Comparison of ENCODE assay signal across 20 cellular contexts in the genomic region with DNA sequence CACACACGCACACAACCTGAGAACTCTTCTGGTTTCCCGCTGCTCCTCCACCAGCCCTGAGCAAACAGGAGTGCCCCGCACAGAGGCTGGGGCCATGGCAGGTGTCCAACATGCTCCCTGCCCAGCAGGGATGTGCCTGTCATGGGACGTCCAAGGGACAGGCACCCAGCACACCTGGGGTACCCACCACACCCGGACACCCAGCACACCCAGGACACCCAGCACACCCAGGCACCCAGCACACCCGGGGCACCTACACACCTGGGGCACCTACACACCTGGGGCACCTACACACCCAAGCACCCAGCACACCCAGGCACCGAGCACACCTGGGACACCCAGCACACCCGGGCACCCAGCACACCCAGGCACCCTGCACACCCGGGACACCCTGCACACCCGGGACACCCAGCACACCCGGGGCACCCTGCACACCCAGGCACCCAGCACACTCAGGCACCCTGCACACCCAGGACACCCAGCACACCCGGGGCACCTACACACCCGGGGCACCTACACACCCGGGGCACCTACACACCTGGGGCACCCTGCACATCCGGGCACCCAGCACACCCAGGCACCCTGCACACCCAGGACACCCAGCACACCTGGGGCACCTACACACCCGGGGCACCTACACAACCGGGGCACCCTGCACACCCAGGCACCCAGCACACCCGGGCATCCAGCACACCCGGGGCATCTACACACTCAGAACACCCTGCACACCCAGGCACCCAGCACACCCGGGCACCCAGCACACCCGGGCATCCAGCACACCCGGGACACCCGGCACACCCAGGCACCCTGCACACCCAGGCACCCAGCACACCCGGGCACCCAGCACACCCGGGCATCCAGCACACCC. TPM values are rescaled to one million over a fixed set of nuclear protein-coding genes. Genes with fewer than 3 reads are reported as not detected.
DNase-seq lines count a peak whose midpoint lies in the region; ATAC-seq and TF ChIP-seq lines count a peak whose summit lies in the region.
"Had no signal": no experiment of that assay in that cellular context is flagged by ENCODE, and none has a peak within 500 bp of the region (broad histone marks: within the 10 kb centered on the region; RNA-seq: fewer than 3 reads in every experiment).

No MANE protein-coding gene starts in this region.

- H3K9me3 Mint-ChIP-seq in type B pancreatic cell = no peaks in the 10 kb centered on the region
- H3K9me3 Mint-ChIP-seq: CD4-positive, alpha-beta T cell had no signal

- H3K27ac ChIP-seq in VCaP = peak overlapping the region; percentile 82
- H3K27ac ChIP-seq: KMS-11, Peyer's patch, SJSA1 had no signal

- H3K4me3 Mint-ChIP-seq in type B pancreatic cell = no peak overlapping the region
- H3K4me3 Mint-ChIP-seq: CD4-positive, alpha-beta T cell; GM23338 had no signal

- peak; percentile 59 for DNase-seq in activated effector memory CD4-positive, alpha-beta T cell treated with anti-CD3 and anti-CD28 coated beads, Interleukin-2, amount 50 U/mL, for 16 hours
- DNase-seq in activated effector memory CD4-positive, alpha-beta T cell treated with Interleukin-2 at 50 U/mL for 16 hours = no peak
- DNase-seq in mesenteric fat pad (ENCODE audit: low spot score) (peak; percentile 60), type B pancreatic cell (ENCODE audit: extremely low spot score, unreplicated experiment) (peak; percentile 49), C1 segment of cervical spinal cord (lab: John Stamatoyannopoulos, UW) (no peak)
- DNase-seq: BE2C; CD4-positive, alpha-beta T cell; NCI-H1436; NCI-H1930; NCI-H2171 treated with DMSO at 0.1 percent for 48 hours; NCI-H446; NCI-H526 treated with DMSO at 0.1 percent for 48 hours had no signal

- no peak for ATAC-seq in GM18858 (IDR thresholded peaks at IDR 0.05; ENCODE audit: unreplicated experiment)
- ATAC-seq: GM23338 had no signal

- TF ChIP-seq CTCF in VCaP (conservative IDR thresholded peaks at IDR 0.05) (no peak), type B pancreatic cell (conservative IDR thresholded peaks at IDR 0.05) (no peak)

- H3K27ac Mint-ChIP-seq in type B pancreatic cell = no peak overlapping the region
- H3K27ac Mint-ChIP-seq: CD4-positive, alpha-beta T cell; GM23338 had no signal

- peaks cover 16% of the 10 kb centered on the region for H3K4me1 Mint-ChIP-seq in type B pancreatic cell (ENCODE audit: unreplicated experiment)

- H3K27me3 Mint-ChIP-seq in type B pancreatic cell = peaks cover 3% of the 10 kb centered on the region
- H3K27me3 Mint-ChIP-seq: CD4-positive, alpha-beta T cell had no signal

- peaks cover 3% of the 10 kb centered on the region for H3K36me3 Mint-ChIP-seq in type B pancreatic cell

RNA-seq across cellular contexts. Expression of gene UBE2G2, which starts 37.9 kb away (rescaled TPM):
- total RNA-seq in mesenteric fat pad (123 TPM), type B pancreatic cell (ENCODE audit: low replicate concordance) (75.6 and 92.4 TPM in 2 replicates)

RNA-seq across cellular contexts. Expression of gene TSPEAR, which starts 52.3 kb away (rescaled TPM):
- not detected for total RNA-seq in mesenteric fat pad
- 0.34 and 0.59 TPM in 2 replicates for total RNA-seq in type B pancreatic cell (ENCODE audit: low replicate concordance)
- total RNA-seq: CD4-positive, alpha-beta T cell; HT-29; M059J; SJSA1 had no signal

RNA-seq across cellular contexts. Expression of gene SUMO3, which starts 54.2 kb away (rescaled TPM):
- total RNA-seq in mesenteric fat pad (82.2 TPM), type B pancreatic cell (ENCODE audit: low replicate concordance) (61.0 and 81.2 TPM in 2 replicates)

Comparison
In these comparisons a context has a peak if more than half of its experiments do, and no peak if none do; other contexts are left out.
1. DNase-seq: peak in activated effector memory CD4-positive, alpha-beta T cell treated with anti-CD3 and anti-CD28 coated beads, Interleukin-2, amount 50 U/mL, for 16 hours (single experiment), mesenteric fat pad (single experiment) and type B pancreatic cell (single experiment); none in activated effector memory CD4-positive, alpha-beta T cell treated with Interleukin-2 at 50 U/mL for 16 hours (single experiment) and C1 segment of cervical spinal cord (0 of 14).